27 cellular contexts compared by ENCODE assay signal in genomic region chr12:91017043-91017442, GRCh38. TPM values are rescaled to one million over a fixed set of nuclear protein-coding genes. Genes with fewer than 3 reads are reported as not detected.
"Had no signal": no experiment of that assay in that cellular context is flagged by ENCODE, and none has a peak within 500 bp of the region (broad histone marks: within the 10 kb centered on the region; RNA-seq: fewer than 3 reads in every experiment).

No MANE protein-coding gene starts in this region.

- H3K36me3 ChIP-seq: lower lobe of right lung, stomach, tibial nerve had no signal

- H3K9me3 ChIP-seq: lower lobe of right lung, stomach, tibial nerve had no signal

- H3K27ac ChIP-seq: lower lobe of right lung had no signal

- H3K4me3 ChIP-seq: lower lobe of right lung, stomach, tibial nerve had no signal

- ATAC-seq: esophagus mucosa; lower lobe of right lung; stimulated activated naive B cell treated with anti-CD40 and anti-IgM and Interleukin-4, amounts not matched to agents 10 μg/mL and 1 μg/mL and 100 μg/mL, for 72 hours had no signal

- H3K27me3 ChIP-seq: stomach, tibial nerve had no signal

- DNase-seq: activated CD4-positive, alpha-beta T cell treated with anti-CD3 and anti-CD28 coated beads for 4 hours; activated CD4-positive, alpha-beta T cell treated with anti-CD3 and anti-CD28 coated beads, Interleukin-2, amount 50 U/mL, for 4 hours; activated CD4-positive, CD25-positive, alpha-beta regulatory T cell; activated effector memory CD4-positive, alpha-beta T cell treated with Interleukin-2 at 50 U/mL for 16 hours; activated naive CD4-positive, alpha-beta T cell treated with Interleukin-2 at 50 U/mL for 16 hours; activated T-cell treated with anti-CD3 and anti-CD28 coated beads for 4 hours; anterior cingulate cortex; caudate nucleus; hypothalamus; immature natural killer cell; kidney; lower lobe of right lung; mesendoderm; stimulated activated CD4-positive, alpha-beta T cell treated with anti-CD3 and anti-CD28 coated beads, Interleukin-15, amount 100 ng/mL, for 24 hours; stimulated activated CD4-positive, alpha-beta T cell treated with anti-CD3 and anti-CD28 coated beads, Interleukin-2, amount 100 ng/mL, for 24 hours; stimulated activated naive B cell treated with anti-CD40 and anti-IgM and Interleukin-4, amounts not matched to agents 10 μg/mL and 1 μg/mL and 100 μg/mL, for 72 hours; stomach had no signal

- H3K4me1 ChIP-seq: lower lobe of right lung, stomach, tibial nerve had no signal

RNA-seq across cellular contexts. Expression of gene EPYC, which starts 12.3 kb away (rescaled TPM):
- total RNA-seq: chondrocyte; esophagus mucosa; frontal cortex; kidney; lower lobe of right lung; mononuclear cell; myocyte; osteocyte; posterior vena cava; stomach; T-helper 1 cell treated with Interleukin-12 subunit alpha and Interleukin-12 subunit beta and Interleukin-4 antibody, amounts not matched to agents 30 ng/mL and 1 ng/mL, for 36 hours; tibial nerve had no signal
- polyA plus RNA-seq: immature natural killer cell, stomach, urinary bladder had no signal

RNA-seq across cellular contexts. Expression of gene KERA, which starts 40.8 kb away (rescaled TPM):
- total RNA-seq: chondrocyte; esophagus mucosa; kidney; lower lobe of right lung; mononuclear cell; myocyte; osteocyte; posterior vena cava; T-helper 1 cell treated with Interleukin-12 subunit alpha and Interleukin-12 subunit beta and Interleukin-4 antibody, amounts not matched to agents 30 ng/mL and 1 ng/mL, for 36 hours; tibial nerve had no signal
- polyA plus RNA-seq: immature natural killer cell, stomach had no signal
